ENCODE assay signal across 25 cellular contexts in the genomic region with DNA sequence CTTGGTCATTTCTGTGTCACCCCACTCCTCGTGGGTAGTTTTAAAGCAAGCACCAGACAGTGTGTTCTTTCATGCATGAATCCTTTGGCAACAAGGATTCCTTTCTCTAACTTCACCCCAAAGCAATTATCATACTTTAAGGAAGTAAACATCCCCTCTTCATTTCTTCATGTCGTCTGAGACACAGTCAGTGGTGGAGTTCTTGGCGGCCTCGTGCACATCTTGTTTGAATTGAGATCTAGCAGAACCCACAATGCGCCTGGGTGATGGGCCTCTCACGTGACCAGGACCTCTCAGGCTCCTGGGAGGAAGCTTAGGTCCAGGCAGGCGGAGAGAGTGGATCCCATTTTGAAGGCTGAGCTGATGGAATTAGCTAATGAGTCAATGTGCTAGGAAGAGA. TPM values are rescaled to one million over a fixed set of nuclear protein-coding genes. Genes with fewer than 3 reads are reported as not detected.
A peak's percentile ranks its signal among the peaks of the same experiment; 100 is the strongest.
DNase-seq lines count a peak whose midpoint lies in the region; ATAC-seq and TF ChIP-seq lines count a peak whose summit lies in the region.
"Had no signal": no experiment of that assay in that cellular context is flagged by ENCODE, and none has a peak within 500 bp of the region (broad histone marks: within the 10 kb centered on the region; RNA-seq: fewer than 3 reads in every experiment).

No MANE protein-coding gene starts in this region.

- H3K4me3 ChIP-seq in foreskin fibroblast (ENCODE audit: low read depth in 1 of 2, low read length in 2 of 2) (no peak overlapping the region), coronary artery (no peak overlapping the region)
- H3K4me3 ChIP-seq: psoas muscle, upper lobe of right lung had no signal

- H3K9me3 ChIP-seq in CD4-positive, alpha-beta T cell (ENCODE audit: control insufficient read depth, low read length), result no peaks in the 10 kb centered on the region
- H3K9me3 ChIP-seq: neutrophil, psoas muscle, upper lobe of right lung had no signal

- no peaks in the 10 kb centered on the region for H3K27me3 Mint-ChIP-seq in CD4-positive, alpha-beta T cell

- no peaks in the 10 kb centered on the region for H3K4me1 Mint-ChIP-seq in CD4-positive, alpha-beta T cell (ENCODE audit: low read depth)

- intact Hi-C loops in CD4-positive, alpha-beta T cell (cut with DNase I, micrococcal nuclease), result no loop called here

- no peak for TF ChIP-seq CTCF in foreskin fibroblast (IDR thresholded peaks at IDR 0.05; ENCODE audit: low read depth, low read length)
- no peak for TF ChIP-seq CTCF in coronary artery (IDR thresholded peaks at IDR 0.05)
- TF ChIP-seq CTCF in CD4-positive, alpha-beta T cell (IDR thresholded peaks at IDR 0.05), result no peak

- no peaks in the 10 kb centered on the region for H3K36me3 Mint-ChIP-seq in CD4-positive, alpha-beta T cell (ENCODE audit: low read depth)
- H3K36me3 Mint-ChIP-seq: CD8-positive, alpha-beta T cell had no signal

- H3K4me3 Mint-ChIP-seq in CD4-positive, alpha-beta T cell, result no peak overlapping the region
- H3K4me3 Mint-ChIP-seq: activated naive CD4-positive, alpha-beta T cell treated with anti-CD3 and anti-CD28 coated beads for 36 hours; CD8-positive, alpha-beta T cell had no signal

- POLR2A ChIA-PET in CD4-positive, alpha-beta T cell (lab: Charles Lee), result no interaction called here

- ATAC-seq in CD4-positive, alpha-beta T cell (ENCODE audit: poor library complexity), result no peak
- no peak for ATAC-seq in HG03095 (IDR thresholded peaks at IDR 0.05; ENCODE audit: unreplicated experiment)
- ATAC-seq: CD8-positive, alpha-beta T cell; psoas muscle; upper lobe of right lung had no signal

- H3K27ac Mint-ChIP-seq in CD4-positive, alpha-beta T cell, result no peak overlapping the region
- H3K27ac Mint-ChIP-seq: activated naive CD4-positive, alpha-beta T cell treated with anti-CD3 and anti-CD28 coated beads for 36 hours; CD8-positive, alpha-beta T cell had no signal

- DNase-seq in AG08395 (ENCODE audit: low spot score) (peak; percentile 39), EH (ENCODE audit: low read depth) (peak; percentile 35), RPMI7951 (ENCODE audit: low read depth) (peak; percentile 41), foreskin fibroblast (peak; percentile 7 to 38), coronary artery (ENCODE audit: low spot score) (no peak), NCI-H2171 (lab: John Stamatoyannopoulos, UW) (no peak)
- no peak for DNase-seq in CD4-positive, alpha-beta T cell
- DNase-seq: activated CD4-positive, alpha-beta T cell treated with anti-CD3 and anti-CD28 coated beads for 4 hours; activated naive CD4-positive, alpha-beta T cell treated with anti-CD3 and anti-CD28 coated beads for 36 hours; activated T-cell treated with anti-CD3 and anti-CD28 coated beads, Interleukin-2, amount 50 U/mL, for 48 hours; amygdala; CD8-positive, alpha-beta T cell; DMS153; GF-D8; HCEC 1CT; NCI-H524; psoas muscle; RPMI8226; upper lobe of right lung had no signal

- no peak overlapping the region for H3K27ac ChIP-seq in coronary artery
- H3K27ac ChIP-seq in CD4-positive, alpha-beta T cell (ENCODE audit: low read depth, low read length), result no peak overlapping the region
- H3K27ac ChIP-seq: neutrophil, psoas muscle, upper lobe of right lung had no signal

- CTCF ChIA-PET in CD4-positive, alpha-beta T cell (lab: Charles Lee), result no interaction called here

- no peaks in the 10 kb centered on the region for H3K9me3 Mint-ChIP-seq in CD4-positive, alpha-beta T cell
- H3K9me3 Mint-ChIP-seq: activated naive CD4-positive, alpha-beta T cell treated with anti-CD3 and anti-CD28 coated beads for 36 hours; CD8-positive, alpha-beta T cell had no signal

- H3K27me3 ChIP-seq in CD4-positive, alpha-beta T cell (ENCODE audit: control insufficient read depth, insufficient read depth, low read length), result no peaks in the 10 kb centered on the region
- H3K27me3 ChIP-seq: neutrophil, upper lobe of right lung had no signal

RNA-seq across cellular contexts. Expression of gene ACSBG2, which starts 2.6 kb away (rescaled TPM):
- total RNA-seq in RPMI7951 (2014; rRNA removed; shearing (Covaris generic)), result not detected in 2 replicates
- total RNA-seq in CD4-positive, alpha-beta T cell, result not detected
- total RNA-seq: activated CD8-positive, alpha-beta memory T cell treated with anti-CD3 and anti-CD28 coated beads for 36 hours; activated naive CD4-positive, alpha-beta T cell treated with anti-CD3 and anti-CD28 coated beads for 36 hours; bronchial epithelial cell; CD8-positive, alpha-beta T cell; liver; mononuclear cell; psoas muscle; upper lobe of right lung had no signal

RNA-seq across cellular contexts. Expression of gene RFX2, which starts 27.8 kb away (rescaled TPM):
- 5.1 and 7.3 TPM in 2 replicates for total RNA-seq in RPMI7951 (2014; rRNA removed; shearing (Covaris generic))
- 1 to 10 TPM; 4.8 to 5.5 TPM for total RNA-seq in CD4-positive, alpha-beta T cell

Comparison
In these comparisons a context has a peak if more than half of its experiments do, and no peak if none do; other contexts are left out.
1. DNase-seq: peak in AG08395 (single experiment), EH (single experiment), RPMI7951 (single experiment) and foreskin fibroblast (2 of 2); none in coronary artery (single experiment), CD4-positive, alpha-beta T cell (0 of 10) and NCI-H2171 (single experiment).